Comparison of ENCODE assay signal across 1 cellular context in genomic region chr7:47517821-47518480, GRCh38.
TF ChIP-seq lines count a peak whose summit lies in the region.

No MANE protein-coding gene starts in this region.

TF ChIP-seq in liver, 16 proteins besides CTCF, POLR2A, EP300 and RAD21:
- TF ChIP-seq HNF4A (conservative IDR thresholded peaks at IDR 0.05) (no peak), RXRA (IDR thresholded peaks at IDR 0.05) (no peak), NR2F2 (IDR thresholded peaks at IDR 0.05) (no peak), JUND (IDR thresholded peaks at IDR 0.05) (no peak), HNF4G (IDR thresholded peaks at IDR 0.05) (no peak), ATF3 (IDR thresholded peaks at IDR 0.05) (no peak), SP1 (IDR thresholded peaks at IDR 0.05) (no peak), GABPA (IDR thresholded peaks at IDR 0.05 in 1 of 2, conservative IDR thresholded peaks at IDR 0.05 in 1 of 2) (no peak), TAF1 (conservative IDR thresholded peaks at IDR 0.05) (no peak), MAX (IDR thresholded peaks at IDR 0.05) (no peak), FOXA2 (IDR thresholded peaks at IDR 0.05) (no peak), FOXA1 (IDR thresholded peaks at IDR 0.05) (no peak), EGR1 (IDR thresholded peaks at IDR 0.05; ENCODE audit: low read depth in 2 of 2) (no peak), YY1 (IDR thresholded peaks at IDR 0.05) (no peak)
- TF ChIP-seq, protein P1, sequence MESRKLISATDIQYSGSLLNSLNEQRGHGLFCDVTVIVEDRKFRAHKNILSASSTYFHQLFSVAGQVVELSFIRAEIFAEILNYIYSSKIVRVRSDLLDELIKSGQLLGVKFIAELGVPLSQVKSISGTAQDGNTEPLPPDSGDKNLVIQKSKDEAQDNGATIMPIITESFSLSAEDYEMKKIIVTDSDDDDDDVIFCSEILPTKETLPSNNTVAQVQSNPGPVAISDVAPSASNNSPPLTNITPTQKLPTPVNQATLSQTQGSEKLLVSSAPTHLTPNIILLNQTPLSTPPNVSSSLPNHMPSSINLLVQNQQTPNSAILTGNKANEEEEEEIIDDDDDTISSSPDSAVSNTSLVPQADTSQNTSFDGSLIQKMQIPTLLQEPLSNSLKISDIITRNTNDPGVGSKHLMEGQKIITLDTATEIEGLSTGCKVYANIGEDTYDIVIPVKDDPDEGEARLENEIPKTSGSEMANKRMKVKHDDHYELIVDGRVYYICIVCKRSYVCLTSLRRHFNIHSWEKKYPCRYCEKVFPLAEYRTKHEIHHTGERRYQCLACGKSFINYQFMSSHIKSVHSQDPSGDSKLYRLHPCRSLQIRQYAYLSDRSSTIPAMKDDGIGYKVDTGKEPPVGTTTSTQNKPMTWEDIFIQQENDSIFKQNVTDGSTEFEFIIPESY (IDR thresholded peaks at IDR 0.05) = no peak
- TF ChIP-seq, protein P2, sequence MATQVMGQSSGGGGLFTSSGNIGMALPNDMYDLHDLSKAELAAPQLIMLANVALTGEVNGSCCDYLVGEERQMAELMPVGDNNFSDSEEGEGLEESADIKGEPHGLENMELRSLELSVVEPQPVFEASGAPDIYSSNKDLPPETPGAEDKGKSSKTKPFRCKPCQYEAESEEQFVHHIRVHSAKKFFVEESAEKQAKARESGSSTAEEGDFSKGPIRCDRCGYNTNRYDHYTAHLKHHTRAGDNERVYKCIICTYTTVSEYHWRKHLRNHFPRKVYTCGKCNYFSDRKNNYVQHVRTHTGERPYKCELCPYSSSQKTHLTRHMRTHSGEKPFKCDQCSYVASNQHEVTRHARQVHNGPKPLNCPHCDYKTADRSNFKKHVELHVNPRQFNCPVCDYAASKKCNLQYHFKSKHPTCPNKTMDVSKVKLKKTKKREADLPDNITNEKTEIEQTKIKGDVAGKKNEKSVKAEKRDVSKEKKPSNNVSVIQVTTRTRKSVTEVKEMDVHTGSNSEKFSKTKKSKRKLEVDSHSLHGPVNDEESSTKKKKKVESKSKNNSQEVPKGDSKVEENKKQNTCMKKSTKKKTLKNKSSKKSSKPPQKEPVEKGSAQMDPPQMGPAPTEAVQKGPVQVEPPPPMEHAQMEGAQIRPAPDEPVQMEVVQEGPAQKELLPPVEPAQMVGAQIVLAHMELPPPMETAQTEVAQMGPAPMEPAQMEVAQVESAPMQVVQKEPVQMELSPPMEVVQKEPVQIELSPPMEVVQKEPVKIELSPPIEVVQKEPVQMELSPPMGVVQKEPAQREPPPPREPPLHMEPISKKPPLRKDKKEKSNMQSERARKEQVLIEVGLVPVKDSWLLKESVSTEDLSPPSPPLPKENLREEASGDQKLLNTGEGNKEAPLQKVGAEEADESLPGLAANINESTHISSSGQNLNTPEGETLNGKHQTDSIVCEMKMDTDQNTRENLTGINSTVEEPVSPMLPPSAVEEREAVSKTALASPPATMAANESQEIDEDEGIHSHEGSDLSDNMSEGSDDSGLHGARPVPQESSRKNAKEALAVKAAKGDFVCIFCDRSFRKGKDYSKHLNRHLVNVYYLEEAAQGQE (IDR thresholded peaks at IDR 0.05) = no peak
